ENCODE assay signal across 9 cellular contexts in the genomic region with DNA sequence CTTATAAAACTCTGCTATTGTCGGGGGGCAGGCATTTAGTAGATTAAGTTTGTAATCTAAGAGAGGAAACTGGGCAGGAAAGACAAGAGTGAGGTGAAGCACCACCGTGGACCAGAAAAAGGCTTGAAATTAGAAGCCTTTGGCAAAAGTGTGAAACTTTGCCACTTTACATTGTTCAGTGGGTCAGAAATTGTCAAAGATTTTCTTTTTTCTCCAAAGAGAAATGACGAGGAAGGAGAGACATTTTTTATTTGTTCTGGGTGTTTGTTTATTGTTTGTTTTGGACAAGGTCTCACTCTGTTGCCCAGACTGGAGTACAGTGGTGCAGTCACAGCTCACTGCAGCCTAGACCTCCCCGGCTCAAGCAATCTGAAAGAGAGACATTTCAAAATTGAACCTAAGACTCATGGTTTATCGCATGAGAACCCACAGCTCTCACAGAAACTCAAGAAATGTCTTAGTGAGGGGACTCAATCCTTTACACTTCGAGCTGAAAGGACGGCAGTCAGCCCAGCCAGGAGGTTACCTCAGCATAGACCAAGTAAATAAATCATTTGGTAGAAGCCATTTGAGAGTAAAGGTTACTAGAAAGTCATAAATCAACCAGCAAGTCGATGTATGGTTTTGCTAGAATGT.
DNase-seq lines count a peak whose midpoint lies in the region; ATAC-seq, FAIRE-seq and TF ChIP-seq lines count a peak whose summit lies in the region.
"Had no signal": no experiment of that assay in that cellular context is flagged by ENCODE, and none has a peak within 500 bp of the region (broad histone marks: within the 10 kb centered on the region; RNA-seq: fewer than 3 reads in every experiment).

No MANE protein-coding gene starts in this region.

- H3K9ac ChIP-seq in Loucy (ENCODE audit: low read depth, low read length, poor library complexity, severe bottlenecking): no peak overlapping the region

- peak; percentile 78 for ATAC-seq in GM19324 (IDR thresholded peaks at IDR 0.05; ENCODE audit: low FRiP score, unreplicated experiment)
- ATAC-seq in HG02678 (IDR thresholded peaks at IDR 0.05; ENCODE audit: unreplicated experiment): peak; percentile 88
- ATAC-seq: SK-N-SH treated with all-trans-retinoic acid at 6 μM for 48 hours had no signal

- peak overlapping the region; percentile 12 for H3K4me3 ChIP-seq in Loucy (ENCODE audit: low read length, poor library complexity, severe bottlenecking)

- H3F3A ChIP-seq in Loucy (ENCODE audit: low read depth): no peaks in the 10 kb centered on the region

- peaks cover 65% of the 10 kb centered on the region for H3K4me1 ChIP-seq in Loucy (ENCODE audit: insufficient read depth, low read length, poor library complexity, severe bottlenecking)

- peak overlapping the region; percentile 41 for H2AFZ ChIP-seq in Loucy (ENCODE audit: low read length)

- H3K4me2 ChIP-seq in Loucy (ENCODE audit: low read depth, low read length, poor library complexity, severe bottlenecking): peak overlapping the region; percentile 30

- H4K20me1 ChIP-seq in Loucy (ENCODE audit: insufficient read depth, low read length, poor library complexity, severe bottlenecking): no peaks in the 10 kb centered on the region

- no peak for FAIRE-seq in urothelium cell line (lab: Jason Lieb, UNC)

- no peaks in the 10 kb centered on the region for H3K27me3 ChIP-seq in Loucy (ENCODE audit: insufficient read depth, low read length, poor library complexity, severe bottlenecking)

- H3K36me3 ChIP-seq in Loucy (ENCODE audit: insufficient read depth, low read length): no peaks in the 10 kb centered on the region

- no peaks in the 10 kb centered on the region for H3K9me3 ChIP-seq in Loucy (ENCODE audit: insufficient read depth, low read depth, low read length)

- no peaks in the 10 kb centered on the region for H3K9me2 ChIP-seq in Loucy (replicated peaks; ENCODE audit: low read depth, low read length)

- no peak for TF ChIP-seq CTCF in Loucy (conservative IDR thresholded peaks at IDR 0.05; ENCODE audit: low read length)

- H3K79me2 ChIP-seq in Loucy (ENCODE audit: insufficient read depth, low read length): no peaks in the 10 kb centered on the region

- DNase-seq in renal cortical epithelial cell (ENCODE audit: low read depth): peak; percentile 86
- no peak for DNase-seq in NCI-H226
- DNase-seq in mesenteric fat pad (ENCODE audit: low spot score): no peak
- DNase-seq in urothelium cell line (ENCODE audit: low spot score): no peak
- DNase-seq: stimulated activated CD4-positive, alpha-beta T cell treated with anti-CD3 and anti-CD28 coated beads, Interleukin-2, amount 100 ng/mL, for 48 hours had no signal
